Comparison of ENCODE assay signal across 26 cellular contexts in genomic region chr3:169780738-169781137, GRCh38. TPM values are rescaled to one million over a fixed set of nuclear protein-coding genes. Genes with fewer than 3 reads are reported as not detected.
DNase-seq lines count a peak whose midpoint lies in the region; ATAC-seq and TF ChIP-seq lines count a peak whose summit lies in the region.
"Had no signal": no experiment of that assay in that cellular context is flagged by ENCODE, and none has a peak within 500 bp of the region (broad histone marks: within the 10 kb centered on the region; RNA-seq: fewer than 3 reads in every experiment).

No MANE protein-coding gene starts in this region.

- H3K36me3 Mint-ChIP-seq in activated naive CD4-positive, alpha-beta T cell treated with anti-CD3 and anti-CD28 coated beads, Interleukin-2, amount 10 ng/mL, durations not matched to agents 7 days and 5 days = peaks cover 57% of the 10 kb centered on the region
- peaks cover 50% of the 10 kb centered on the region for H3K36me3 Mint-ChIP-seq in activated CD8-positive, alpha-beta T cell treated with anti-CD3 and anti-CD28 coated beads for 36 hours (ENCODE audit: low read depth)
- H3K36me3 Mint-ChIP-seq in endothelial cell (ENCODE audit: low read depth, unreplicated experiment) = peaks cover 29% of the 10 kb centered on the region

- H3K4me3 ChIP-seq in lower leg skin (ENCODE audit: low read depth, poor library complexity, severe bottlenecking) = no peak overlapping the region
- H3K4me3 ChIP-seq: PC-9, SK-N-MC, skin epidermis, tibial nerve had no signal

- intact Hi-C loops in activated CD8-positive, alpha-beta T cell treated with anti-CD3 and anti-CD28 coated beads for 36 hours (cut with micrococcal nuclease) = no loop called here
- intact Hi-C loops in lower leg skin (cut with DNase I; ENCODE audit: low total_unique reads) = no loop called here

- peaks cover 44% of the 10 kb centered on the region for H3K4me1 Mint-ChIP-seq in activated naive CD4-positive, alpha-beta T cell treated with anti-CD3 and anti-CD28 coated beads, Interleukin-2, amount 10 ng/mL, durations not matched to agents 7 days and 5 days
- H3K4me1 Mint-ChIP-seq in activated CD8-positive, alpha-beta T cell treated with anti-CD3 and anti-CD28 coated beads for 36 hours (ENCODE audit: low read depth) = peaks cover 45% of the 10 kb centered on the region
- H3K4me1 Mint-ChIP-seq in endothelial cell (ENCODE audit: unreplicated experiment) = peaks cover 5% of the 10 kb centered on the region

- TF ChIP-seq POLR2A in lower leg skin (IDR thresholded peaks at IDR 0.05) = no peak

- TF ChIP-seq CTCF in activated CD8-positive, alpha-beta T cell treated with anti-CD3 and anti-CD28 coated beads for 36 hours (IDR thresholded peaks at IDR 0.05) = no peak
- TF ChIP-seq CTCF in endothelial cell (IDR thresholded peaks at IDR 0.05; ENCODE audit: unreplicated experiment) (no peak), lower leg skin (IDR thresholded peaks at IDR 0.05) (no peak)

- no peak for DNase-seq in activated naive CD4-positive, alpha-beta T cell treated with anti-CD3 and anti-CD28 coated beads, Interleukin-2, amount 10 ng/mL, durations not matched to agents 7 days and 5 days
- no peak for DNase-seq in activated naive CD4-positive, alpha-beta T cell treated with anti-CD3 and anti-CD28 coated beads, Interleukin-2, amount 50 U/mL, for 16 hours
- peak; percentile 25 for DNase-seq in activated CD8-positive, alpha-beta T cell treated with anti-CD3 and anti-CD28 coated beads for 36 hours
- DNase-seq in endothelial cell (ENCODE audit: low spot score) (no peak), lower leg skin (ENCODE audit: low spot score in 2 of 2) (no peak), D341Med (ENCODE audit: low spot score) (no peak), hippocampal formation (lab: John Stamatoyannopoulos, UW) (no peak)
- DNase-seq: activated CD8-positive, alpha-beta memory T cell treated with anti-CD3 and anti-CD28 coated beads, Interleukin-2, amount 50 U/mL, for 4 hours; activated effector memory CD4-positive, alpha-beta T cell treated with anti-CD3 and anti-CD28 coated beads, Interleukin-2, amount 50 U/mL, for 16 hours; caudate nucleus; cortex of kidney; effector memory CD4-positive, alpha-beta T cell; H7; KG1; MM.1S; NCI-H1930; NCI-H2171 treated with DMSO at 0.1 percent for 48 hours; NCI-H510A treated with DMSO at 0.1 percent for 48 hours; NK-92 treated with Interleukin-12 subunit alpha and Interleukin-12 subunit beta, amount 100 ng/mL, for 24 hours; PC-9 had no signal

- ATAC-seq in activated CD8-positive, alpha-beta T cell treated with anti-CD3 and anti-CD28 coated beads for 36 hours = peak; percentile 45
- no peak for ATAC-seq in GM18517 (IDR thresholded peaks at IDR 0.05; ENCODE audit: unreplicated experiment)

- H3K9me3 Mint-ChIP-seq in activated naive CD4-positive, alpha-beta T cell treated with anti-CD3 and anti-CD28 coated beads, Interleukin-2, amount 10 ng/mL, durations not matched to agents 7 days and 5 days = no peaks in the 10 kb centered on the region
- no peaks in the 10 kb centered on the region for H3K9me3 Mint-ChIP-seq in activated CD8-positive, alpha-beta T cell treated with anti-CD3 and anti-CD28 coated beads for 36 hours
- H3K9me3 Mint-ChIP-seq in endothelial cell (ENCODE audit: unreplicated experiment) = no peaks in the 10 kb centered on the region
- H3K9me3 Mint-ChIP-seq: memory B cell had no signal

- CTCF ChIA-PET in activated naive CD4-positive, alpha-beta T cell treated with anti-CD3 and anti-CD28 coated beads, Interleukin-2, amount 10 ng/mL, durations not matched to agents 7 days and 5 days (lab: Charles Lee) = no interaction called here
- CTCF ChIA-PET in activated CD8-positive, alpha-beta T cell treated with anti-CD3 and anti-CD28 coated beads for 36 hours (lab: Charles Lee) = interaction anchor here (0.7 kb wide), 1 partner anchor 13 kb away, joined by 3 read pairs; no protein-coding TSS in a partner anchor

- peak overlapping the region; percentile 47 for H3K4me3 Mint-ChIP-seq in activated naive CD4-positive, alpha-beta T cell treated with anti-CD3 and anti-CD28 coated beads, Interleukin-2, amount 10 ng/mL, durations not matched to agents 7 days and 5 days
- H3K4me3 Mint-ChIP-seq in activated CD8-positive, alpha-beta T cell treated with anti-CD3 and anti-CD28 coated beads for 36 hours = no peak overlapping the region
- peak overlapping the region; percentile 1 for H3K4me3 Mint-ChIP-seq in endothelial cell (ENCODE audit: unreplicated experiment)
- H3K4me3 Mint-ChIP-seq: memory B cell had no signal

- H3K27ac Mint-ChIP-seq in activated naive CD4-positive, alpha-beta T cell treated with anti-CD3 and anti-CD28 coated beads, Interleukin-2, amount 10 ng/mL, durations not matched to agents 7 days and 5 days = peak overlapping the region; percentile 20
- H3K27ac Mint-ChIP-seq in activated CD8-positive, alpha-beta T cell treated with anti-CD3 and anti-CD28 coated beads for 36 hours = peak overlapping the region; percentile 84
- no peak overlapping the region for H3K27ac Mint-ChIP-seq in endothelial cell (ENCODE audit: unreplicated experiment)
- H3K27ac Mint-ChIP-seq: memory B cell had no signal

- WGBS in lower leg skin, 2 donors = 58 to 64% methylated on average over 2 of the region's 2 CpGs

- POLR2A ChIA-PET in activated CD8-positive, alpha-beta T cell treated with anti-CD3 and anti-CD28 coated beads for 36 hours (lab: Charles Lee) = no interaction called here

- no peaks in the 10 kb centered on the region for H3K27me3 Mint-ChIP-seq in activated naive CD4-positive, alpha-beta T cell treated with anti-CD3 and anti-CD28 coated beads, Interleukin-2, amount 10 ng/mL, durations not matched to agents 7 days and 5 days
- H3K27me3 Mint-ChIP-seq in activated CD8-positive, alpha-beta T cell treated with anti-CD3 and anti-CD28 coated beads for 36 hours = no peaks in the 10 kb centered on the region
- peaks cover 1% of the 10 kb centered on the region for H3K27me3 Mint-ChIP-seq in endothelial cell (ENCODE audit: unreplicated experiment)
- H3K27me3 Mint-ChIP-seq: memory B cell had no signal

RNA-seq across cellular contexts. Expression of gene MYNN, which starts 7.5 kb away (rescaled TPM):
- total RNA-seq in activated CD8-positive, alpha-beta T cell treated with anti-CD3 and anti-CD28 coated beads for 36 hours = 10 to 100 TPM; 13.8 to 14.1 TPM
- 13.0 TPM for total RNA-seq in endothelial cell (ENCODE audit: unreplicated experiment)
- total RNA-seq in lower leg skin = 10 to 100 TPM; 13.2 to 16.6 (median 14.8) TPM

RNA-seq across cellular contexts. Expression of gene ACTRT3, which starts 11.4 kb away (rescaled TPM):
- total RNA-seq in activated CD8-positive, alpha-beta T cell treated with anti-CD3 and anti-CD28 coated beads for 36 hours = under 1 TPM; 0.14 to 0.54 TPM
- total RNA-seq in endothelial cell (ENCODE audit: unreplicated experiment) (2.6 TPM), lower leg skin (under 1 TPM; 0.19 to 0.65 (median 0.26) TPM)

RNA-seq across cellular contexts. Expression of gene TERC, which starts 15.9 kb away (rescaled TPM):
- total RNA-seq in activated CD8-positive, alpha-beta T cell treated with anti-CD3 and anti-CD28 coated beads for 36 hours = 10 to 100 TPM; 21.7 to 29.0 TPM
- total RNA-seq in endothelial cell (ENCODE audit: unreplicated experiment) = 3.2 TPM
- total RNA-seq in lower leg skin = 100 to 1,000 TPM in 2 of 4 donors, 10 to 100 TPM in 2; 69.6 to 342 (median 107) TPM

RNA-seq across cellular contexts. Expression of gene LRRIQ4, which starts 31.9 kb away (rescaled TPM):
- total RNA-seq in activated CD8-positive, alpha-beta T cell treated with anti-CD3 and anti-CD28 coated beads for 36 hours = under 1 TPM in 1 of 2 experiments, not detected in 1; 0.18 TPM
- total RNA-seq in endothelial cell (ENCODE audit: unreplicated experiment) (0.38 TPM), lower leg skin (not detected)
- total RNA-seq: H7; T-helper 1 cell treated with Interleukin-12 subunit alpha and Interleukin-12 subunit beta and Interleukin-4 antibody, amounts not matched to agents 30 ng/mL and 1 ng/mL, for 36 hours; tibial nerve had no signal

RNA-seq across cellular contexts. Expression of gene LRRC34, which starts 32.0 kb away (rescaled TPM):
- 1 to 10 TPM; 6.6 to 6.8 TPM for total RNA-seq in activated CD8-positive, alpha-beta T cell treated with anti-CD3 and anti-CD28 coated beads for 36 hours
- total RNA-seq in endothelial cell (ENCODE audit: unreplicated experiment) (5.6 TPM), lower leg skin (1 to 10 TPM in 1 of 4 donors, under 1 TPM in 2, not detected in 1; 0.34 to 1.8 (median 0.34) TPM)
